In the genomic region with DNA sequence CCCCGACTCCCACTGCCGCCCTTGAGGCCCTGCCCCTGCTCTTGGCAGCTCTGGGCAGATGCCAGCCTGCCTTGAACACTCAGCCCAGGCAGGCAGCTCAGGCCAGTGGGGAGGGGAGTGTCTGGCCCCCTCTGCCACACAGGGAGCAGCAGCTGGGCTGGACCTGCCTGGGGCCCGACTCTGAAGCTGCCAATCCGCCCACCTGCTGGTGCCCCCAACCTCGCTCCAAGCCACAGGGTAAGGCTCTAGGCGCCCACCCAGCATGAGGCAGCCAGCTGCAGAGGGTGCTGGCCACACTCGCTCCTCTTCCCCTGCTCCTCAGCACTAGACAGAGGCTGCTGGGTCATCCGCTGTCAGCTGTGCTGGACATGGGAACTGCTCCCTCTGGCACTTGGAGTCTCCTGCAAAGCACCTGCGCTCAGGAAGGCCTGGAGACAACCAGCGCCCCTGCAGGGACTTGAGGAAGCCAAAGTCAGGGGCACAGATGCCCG, we compare ENCODE assay signal across 15 cellular contexts. TPM values are rescaled to one million over a fixed set of nuclear protein-coding genes. Genes with fewer than 3 reads are reported as not detected.
DNase-seq lines count a peak whose midpoint lies in the region; ATAC-seq and TF ChIP-seq lines count a peak whose summit lies in the region.
"Had no signal": no experiment of that assay in that cellular context is flagged by ENCODE, and none has a peak within 500 bp of the region (broad histone marks: within the 10 kb centered on the region; RNA-seq: fewer than 3 reads in every experiment).

No MANE protein-coding gene starts in this region.

- no peak overlapping the region for H3K4me3 Mint-ChIP-seq in glutamatergic neuron (ENCODE audit: unreplicated experiment)
- H3K4me3 Mint-ChIP-seq: activated B cell treated with CpG ODN at 0.5 μM for 24 hours; activated naive CD8-positive, alpha-beta T cell; central memory CD8-positive, alpha-beta T cell; endodermal cell had no signal

- no peaks in the 10 kb centered on the region for H3K4me1 Mint-ChIP-seq in glutamatergic neuron (ENCODE audit: low read depth, unreplicated experiment)
- H3K4me1 Mint-ChIP-seq: central memory CD8-positive, alpha-beta T cell; endodermal cell had no signal

- H3K27me3 Mint-ChIP-seq in glutamatergic neuron (ENCODE audit: unreplicated experiment): peaks cover 13% of the 10 kb centered on the region
- H3K27me3 Mint-ChIP-seq: activated naive CD8-positive, alpha-beta T cell had no signal

- TF ChIP-seq CTCF in glutamatergic neuron (IDR thresholded peaks at IDR 0.05; ENCODE audit: partially characterized antibody, unreplicated experiment): no peak

- intact Hi-C loops in sciatic nerve (cut with DNase I): no loop called here

- ATAC-seq in sciatic nerve (peak; percentile 4), GM19035 (IDR thresholded peaks at IDR 0.05; ENCODE audit: unreplicated experiment) (no peak)

- no peaks in the 10 kb centered on the region for H3K36me3 Mint-ChIP-seq in glutamatergic neuron (ENCODE audit: unreplicated experiment)
- H3K36me3 Mint-ChIP-seq: activated naive CD8-positive, alpha-beta T cell had no signal

- H3K27ac Mint-ChIP-seq in glutamatergic neuron (ENCODE audit: unreplicated experiment): no peak overlapping the region
- H3K27ac Mint-ChIP-seq: activated B cell treated with CpG ODN at 0.5 μM for 24 hours; activated naive CD8-positive, alpha-beta T cell; endodermal cell had no signal

- DNase-seq in DMS53 (lab: John Stamatoyannopoulos, UW) (peak; percentile 39), DMS53 treated with DMSO at 0.1 percent for 48 hours (lab: John Stamatoyannopoulos, UW; ENCODE audit: unreplicated experiment) (no peak), NCI-H146 (lab: John Stamatoyannopoulos, UW) (peak; percentile 65), glutamatergic neuron (peak; percentile 31), sciatic nerve (ENCODE audit: low spot score) (no peak), iPS-NIHi11 (ENCODE audit: low spot score) (no peak), NCI-H1436 treated with DMSO at 0.1 percent for 48 hours (lab: John Stamatoyannopoulos, UW) (no peak)
- DNase-seq: activated B cell treated with CpG ODN at 0.5 μM for 24 hours, endodermal cell, foreskin melanocyte, HCEC 1CT had no signal

- peaks cover 5% of the 10 kb centered on the region for H3K9me3 Mint-ChIP-seq in glutamatergic neuron (ENCODE audit: unreplicated experiment)
- H3K9me3 Mint-ChIP-seq: activated B cell treated with CpG ODN at 0.5 μM for 24 hours; central memory CD8-positive, alpha-beta T cell; endodermal cell had no signal

RNA-seq across cellular contexts. Expression of a gene that starts 24.7 kb away (rescaled TPM):
- total RNA-seq in glutamatergic neuron (ENCODE audit: unreplicated experiment) (114 TPM), sciatic nerve (21.7 TPM)

RNA-seq across cellular contexts. Expression of a gene that starts 37.2 kb away (rescaled TPM):
- total RNA-seq in glutamatergic neuron (ENCODE audit: unreplicated experiment): 84.1 TPM
- total RNA-seq in sciatic nerve: 24.9 TPM

RNA-seq across cellular contexts. Expression of a gene that starts 42.6 kb away (rescaled TPM):
- total RNA-seq in glutamatergic neuron (ENCODE audit: unreplicated experiment) (36.3 TPM), sciatic nerve (34.7 TPM)
- total RNA-seq: A172 had no signal

Comparison
In these comparisons a context has a peak if more than half of its experiments do, and no peak if none do; other contexts are left out.
1. DNase-seq: peak in DMS53 (single experiment), NCI-H146 (single experiment) and glutamatergic neuron (single experiment); none in DMS53 treated with DMSO at 0.1 percent for 48 hours (single experiment), sciatic nerve (single experiment), iPS-NIHi11 (single experiment) and NCI-H1436 treated with DMSO at 0.1 percent for 48 hours (single experiment).